9 cellular contexts compared by ENCODE assay signal in genomic region chr19:45161715-45162463, GRCh38. TPM values are rescaled to one million over a fixed set of nuclear protein-coding genes. Genes with fewer than 3 reads are reported as not detected.
DNase-seq lines count a peak whose midpoint lies in the region; ATAC-seq, FAIRE-seq and TF ChIP-seq lines count a peak whose summit lies in the region.
"Had no signal": no experiment of that assay in that cellular context is flagged by ENCODE, and none has a peak within 500 bp of the region (broad histone marks: within the 10 kb centered on the region; RNA-seq: fewer than 3 reads in every experiment).

No MANE protein-coding gene starts in this region.

- H3K27me3 ChIP-seq in pancreas = no peaks in the 10 kb centered on the region

- no peak overlapping the region for H3K4me3 ChIP-seq in pancreas

- TF ChIP-seq CTCF in pancreas (IDR thresholded peaks at IDR 0.05) = peak in 1 of 4 donors; percentile 12

- DNase-seq in ELR (ENCODE audit: low read depth) (peak; percentile 60), OCI-M1 (lab: John Stamatoyannopoulos, UW) (peak; percentile 57), fibroblast of peridontal ligament (ENCODE audit: extremely low read depth) (peak; percentile 32), pancreas (peak in 2 of 6 donors; percentile 46 to 73)
- no peak for DNase-seq in activated effector memory CD4-positive, alpha-beta T cell treated with anti-CD3 and anti-CD28 coated beads, Interleukin-2, amount 50 U/mL, for 16 hours
- DNase-seq: activated B cell treated with CpG ODN at 0.5 μM for 24 hours had no signal

- peak in 3 of 4 donors; percentile 39 to 58 (median 49) for ATAC-seq in pancreas
- no peak for ATAC-seq in GM19324 (IDR thresholded peaks at IDR 0.05; ENCODE audit: low FRiP score, unreplicated experiment)
- ATAC-seq in HG02763 (IDR thresholded peaks at IDR 0.05; ENCODE audit: unreplicated experiment) = no peak
- ATAC-seq in HG02973 (IDR thresholded peaks at IDR 0.05; ENCODE audit: unreplicated experiment) = no peak

- H3K27ac ChIP-seq in pancreas = no peak overlapping the region

- intact Hi-C loops in pancreas (cut with DNase I) = no loop called here

- peaks cover 0 to 5% (median 5%) of the 10 kb centered on the region in 3 donors for H3K4me1 ChIP-seq in pancreas

- no peak for FAIRE-seq in pancreas (lab: Jason Lieb, UNC)

- no peaks in the 10 kb centered on the region for H3K36me3 ChIP-seq in pancreas

- 25 to 29% methylated on average over 23 to 25 of the region's 25 CpGs for WGBS in pancreas, 2 donors

- no peaks in the 10 kb centered on the region for H3K9me3 ChIP-seq in pancreas

RNA-seq across cellular contexts. Expression of gene NKPD1, which starts 1.1 kb away (rescaled TPM):
- total RNA-seq in pancreas = under 1 TPM in 2 of 6 donors, not detected in 4; 0.03 to 0.09 TPM
- polyA plus RNA-seq in pancreas = under 1 TPM; 0.19 to 0.33 TPM

RNA-seq across cellular contexts. Expression of gene TRAPPC6A, which starts 16.1 kb away (rescaled TPM):
- 10 to 100 TPM in 5 of 6 donors, 1 to 10 TPM in 1; 9.7 to 18.9 (median 12.8) TPM for total RNA-seq in pancreas
- polyA plus RNA-seq in pancreas = 10 to 100 TPM; 19.3 to 37.9 TPM

RNA-seq across cellular contexts. Expression of gene BLOC1S3, which starts 16.7 kb away (rescaled TPM):
- 10 to 100 TPM in 1 of 6 donors, 1 to 10 TPM in 5; 4.3 to 12.3 (median 6.3) TPM for total RNA-seq in pancreas
- 1 to 10 TPM; 2.1 to 3.6 TPM for polyA plus RNA-seq in pancreas

Comparison
In these comparisons a context has a peak if more than half of its experiments do, and no peak if none do; other contexts are left out.
1. ATAC-seq: peak in pancreas (3 of 4); none in GM19324 (single experiment), HG02763 (single experiment) and HG02973 (single experiment).